Comparison of ENCODE assay signal across 1 cellular context in genomic region chr1:233631810-233632375, GRCh38.
TF ChIP-seq lines count a peak whose summit lies in the region.

No MANE protein-coding gene starts in this region.

TF ChIP-seq in K562, 482 proteins besides CTCF, POLR2A, EP300 and RAD21 (continued from another document):
- TF ChIP-seq PRDM10 (IDR thresholded peaks at IDR 0.05; ENCODE audit: partially characterized antibody) (no peak), THAP12 (CRISPR knock-in tag; IDR thresholded peaks at IDR 0.05) (no peak), ZFP91 (CRISPR knock-in tag; IDR thresholded peaks at IDR 0.05) (no peak), ZNF407 (IDR thresholded peaks at IDR 0.05; ENCODE audit: low read depth) (no peak), MCM5 (IDR thresholded peaks at IDR 0.05; ENCODE audit: low read depth) (no peak), MTA3 (IDR thresholded peaks at IDR 0.05; ENCODE audit: borderline replicate concordance) (no peak), ZBTB17 (CRISPR knock-in tag; IDR thresholded peaks at IDR 0.05) (no peak), PHF20 (IDR thresholded peaks at IDR 0.05; ENCODE audit: partially characterized antibody) (no peak), ZNF655 (CRISPR knock-in tag; IDR thresholded peaks at IDR 0.05) (no peak), DPF2 (IDR thresholded peaks at IDR 0.05) (no peak), ZBTB26 (CRISPR knock-in tag; IDR thresholded peaks at IDR 0.05) (no peak), DNMT1 (IDR thresholded peaks at IDR 0.05) (no peak), ELK3 (CRISPR knock-in tag; IDR thresholded peaks at IDR 0.05) (no peak), ZNF224 (CRISPR knock-in tag; IDR thresholded peaks at IDR 0.05) (no peak)
